22 cellular contexts compared by ENCODE assay signal in genomic region chr1:53320646-53321045, GRCh38.
"Had no signal": no experiment of that assay in that cellular context is flagged by ENCODE, and none has a peak within 500 bp of the region (broad histone marks: within the 10 kb centered on the region; RNA-seq: fewer than 3 reads in every experiment).

No MANE protein-coding gene starts in this region.

- ATAC-seq: activated CD8-positive, alpha-beta T cell treated with anti-CD3 and anti-CD28 coated beads for 36 hours; activated T-cell treated with anti-CD3 and anti-CD28 coated beads, Interleukin-2, amount 50 U/mL, for 72 hours had no signal

- H3K4me3 Mint-ChIP-seq: activated CD4-positive, alpha-beta T cell treated with anti-CD3 and anti-CD28 coated beads, Interleukin-2, amount 10 ng/mL, durations not matched to agents 7 days and 5 days; activated CD8-positive, alpha-beta T cell treated with anti-CD3 and anti-CD28 coated beads for 36 hours; activated naive CD8-positive, alpha-beta T cell treated with anti-CD3 and anti-CD28 coated beads, Interleukin-2, amount 10 ng/mL, durations not matched to agents 7 days and 5 days; activated T-cell treated with anti-CD3 and anti-CD28 coated beads, Interleukin-2, amount 50 U/mL, for 72 hours; T-helper 1 cell treated with Interleukin-12 subunit alpha and Interleukin-12 subunit beta and Interleukin-4 antibody, amounts not matched to agents 30 μg/mL and 1 μg/mL, for 36 hours; WTC11 had no signal

- H3K27ac Mint-ChIP-seq: activated CD8-positive, alpha-beta T cell treated with anti-CD3 and anti-CD28 coated beads for 36 hours; activated naive CD8-positive, alpha-beta T cell treated with anti-CD3 and anti-CD28 coated beads, Interleukin-2, amount 10 ng/mL, durations not matched to agents 7 days and 5 days; activated T-cell treated with anti-CD3 and anti-CD28 coated beads, Interleukin-2, amount 50 U/mL, for 72 hours; T-helper 1 cell treated with Interleukin-12 subunit alpha and Interleukin-12 subunit beta and Interleukin-4 antibody, amounts not matched to agents 30 μg/mL and 1 μg/mL, for 36 hours; WTC11 had no signal

- H3K9me3 ChIP-seq: adrenal gland, breast epithelium, MG63, Peyer's patch had no signal

- H3K27me3 Mint-ChIP-seq: activated CD4-positive, alpha-beta T cell treated with anti-CD3 and anti-CD28 coated beads, Interleukin-2, amount 10 ng/mL, durations not matched to agents 7 days and 5 days; activated CD8-positive, alpha-beta T cell treated with anti-CD3 and anti-CD28 coated beads for 36 hours; activated naive CD8-positive, alpha-beta T cell treated with anti-CD3 and anti-CD28 coated beads, Interleukin-2, amount 10 ng/mL, durations not matched to agents 7 days and 5 days had no signal

- DNase-seq: activated CD4-positive, alpha-beta T cell treated with anti-CD3 and anti-CD28 coated beads for 1 hour; activated CD4-positive, alpha-beta T cell treated with anti-CD3 and anti-CD28 coated beads, Interleukin-2, amount 10 ng/mL, durations not matched to agents 7 days and 5 days; activated CD8-positive, alpha-beta memory T cell treated with anti-CD3 and anti-CD28 coated beads, Interleukin-2, amount 50 U/mL, for 4 hours; activated CD8-positive, alpha-beta T cell treated with anti-CD3 and anti-CD28 coated beads for 36 hours; activated naive CD4-positive, alpha-beta T cell treated with anti-CD3 and anti-CD28 coated beads, Interleukin-2, amount 50 U/mL, for 16 hours; activated naive CD8-positive, alpha-beta T cell treated with anti-CD3 and anti-CD28 coated beads, Interleukin-2, amount 10 ng/mL, durations not matched to agents 7 days and 5 days; activated T-cell treated with anti-CD3 and anti-CD28 coated beads, Interleukin-2, amount 50 U/mL, for 72 hours; adrenal gland; anterior cingulate cortex; caudate nucleus; MG63; MV-4-11; NCI-H1092 treated with DMSO at 0.1 percent for 48 hours; NCI-H1436; NCI-H2029 treated with DMSO at 0.1 percent for 48 hours; NCI-H510A treated with DMSO at 0.1 percent for 48 hours; NK-92 treated with Interleukin-12 subunit alpha and Interleukin-12 subunit beta, amount 100 ng/mL, for 24 hours; Peyer's patch; SHP77 treated with DMSO at 0.1 percent for 48 hours had no signal

- H3K9me3 Mint-ChIP-seq: activated CD4-positive, alpha-beta T cell treated with anti-CD3 and anti-CD28 coated beads, Interleukin-2, amount 10 ng/mL, durations not matched to agents 7 days and 5 days; activated CD8-positive, alpha-beta T cell treated with anti-CD3 and anti-CD28 coated beads for 36 hours; activated naive CD8-positive, alpha-beta T cell treated with anti-CD3 and anti-CD28 coated beads, Interleukin-2, amount 10 ng/mL, durations not matched to agents 7 days and 5 days; activated T-cell treated with anti-CD3 and anti-CD28 coated beads, Interleukin-2, amount 50 U/mL, for 72 hours; T-helper 1 cell treated with Interleukin-12 subunit alpha and Interleukin-12 subunit beta and Interleukin-4 antibody, amounts not matched to agents 30 μg/mL and 1 μg/mL, for 36 hours; WTC11 had no signal

- H3K36me3 ChIP-seq: adrenal gland, breast epithelium, Peyer's patch had no signal

- H3K27ac ChIP-seq: adrenal gland, breast epithelium, Peyer's patch had no signal

- H3K27me3 ChIP-seq: adrenal gland, breast epithelium, MG63, Peyer's patch had no signal

- H3K4me3 ChIP-seq: adrenal gland, breast epithelium, MG63, Peyer's patch had no signal
